In genomic region chr11:19714387-19715363, GRCh38 we compare ENCODE assay signal across 8 cellular contexts. TPM values are rescaled to one million over a fixed set of nuclear protein-coding genes. Genes with fewer than 3 reads are reported as not detected.
A peak's percentile ranks its signal among the peaks of the same experiment; 100 is the strongest.
DNase-seq lines count a peak whose midpoint lies in the region; ATAC-seq and TF ChIP-seq lines count a peak whose summit lies in the region.

No MANE protein-coding gene starts in this region.

- H3K36me3 ChIP-seq in neural cell (ENCODE audit: insufficient read depth, low read length), result no peaks in the 10 kb centered on the region

- no peak for TF ChIP-seq RAD21 in neural cell (conservative IDR thresholded peaks at IDR 0.05)

- no peaks in the 10 kb centered on the region for H4K20me1 ChIP-seq in neural cell (ENCODE audit: insufficient read depth)

- H3K27me3 ChIP-seq in neural cell (ENCODE audit: insufficient read depth, low read depth, low read length), result peaks cover 58% of the 10 kb centered on the region

- no peak overlapping the region for H2AFZ ChIP-seq in neural cell (ENCODE audit: low read depth, low read length)

- H3K27ac ChIP-seq in neural cell (ENCODE audit: low read length), result no peak overlapping the region

- H3K4me2 ChIP-seq in neural cell (ENCODE audit: low read length), result peak overlapping the region; percentile 74

- ATAC-seq in HG02973 (IDR thresholded peaks at IDR 0.05; ENCODE audit: unreplicated experiment), result no peak

- H3K9me2 ChIP-seq in neural cell (ENCODE audit: insufficient read depth, low read length), result no peaks in the 10 kb centered on the region

- H3K79me2 ChIP-seq in neural cell (replicated peaks; ENCODE audit: insufficient read depth, low read length), result no peaks in the 10 kb centered on the region

- H3K9me3 ChIP-seq in neural cell (ENCODE audit: low read length), result no peaks in the 10 kb centered on the region

- DNase-seq in HCEC 1CT, result peak; percentile 72
- peak; percentile 59 for DNase-seq in SW480 (ENCODE audit: low spot score)
- DNase-seq in fibroblast of mammary gland (ENCODE audit: low read depth), result peak; percentile 81
- no peak for DNase-seq in activated effector memory CD4-positive, alpha-beta T cell treated with anti-CD3 and anti-CD28 coated beads, Interleukin-2, amount 50 U/mL, for 16 hours
- no peak for DNase-seq in DMS153 treated with DMSO at 0.1 percent for 48 hours (lab: John Stamatoyannopoulos, UW; ENCODE audit: unreplicated experiment)
- no peak for DNase-seq in KG1 (lab: John Stamatoyannopoulos, UW)

- TF ChIP-seq EP300 in neural cell (conservative IDR thresholded peaks at IDR 0.05; ENCODE audit: poor library complexity, severe bottlenecking), result no peak

- no peaks in the 10 kb centered on the region for H3F3A ChIP-seq in neural cell (ENCODE audit: insufficient read depth, low read length, poor library complexity, severe bottlenecking)

- no peak for TF ChIP-seq CTCF in fibroblast of mammary gland (conservative IDR thresholded peaks at IDR 0.05; ENCODE audit: control insufficient read depth, insufficient read depth, low read depth, low read length)
- TF ChIP-seq CTCF in neural cell (IDR thresholded peaks at IDR 0.05; ENCODE audit: poor library complexity, severe bottlenecking), result no peak

- peak overlapping the region; percentile 66 for H3K9ac ChIP-seq in neural cell (ENCODE audit: low read length)

- H3K4me3 ChIP-seq in fibroblast of mammary gland (ENCODE audit: control insufficient read depth, low read depth, low read length), result peak overlapping the region; percentile 96
- peak overlapping the region; percentile 85 for H3K4me3 ChIP-seq in neural cell (ENCODE audit: low read length)

TF ChIP-seq in neural cell, 6 proteins besides CTCF, POLR2A, EP300 and RAD21:
- peak; percentile 15 for TF ChIP-seq TAF1 (IDR thresholded peaks at IDR 0.05; ENCODE audit: low read depth)
- TF ChIP-seq, protein P1, sequence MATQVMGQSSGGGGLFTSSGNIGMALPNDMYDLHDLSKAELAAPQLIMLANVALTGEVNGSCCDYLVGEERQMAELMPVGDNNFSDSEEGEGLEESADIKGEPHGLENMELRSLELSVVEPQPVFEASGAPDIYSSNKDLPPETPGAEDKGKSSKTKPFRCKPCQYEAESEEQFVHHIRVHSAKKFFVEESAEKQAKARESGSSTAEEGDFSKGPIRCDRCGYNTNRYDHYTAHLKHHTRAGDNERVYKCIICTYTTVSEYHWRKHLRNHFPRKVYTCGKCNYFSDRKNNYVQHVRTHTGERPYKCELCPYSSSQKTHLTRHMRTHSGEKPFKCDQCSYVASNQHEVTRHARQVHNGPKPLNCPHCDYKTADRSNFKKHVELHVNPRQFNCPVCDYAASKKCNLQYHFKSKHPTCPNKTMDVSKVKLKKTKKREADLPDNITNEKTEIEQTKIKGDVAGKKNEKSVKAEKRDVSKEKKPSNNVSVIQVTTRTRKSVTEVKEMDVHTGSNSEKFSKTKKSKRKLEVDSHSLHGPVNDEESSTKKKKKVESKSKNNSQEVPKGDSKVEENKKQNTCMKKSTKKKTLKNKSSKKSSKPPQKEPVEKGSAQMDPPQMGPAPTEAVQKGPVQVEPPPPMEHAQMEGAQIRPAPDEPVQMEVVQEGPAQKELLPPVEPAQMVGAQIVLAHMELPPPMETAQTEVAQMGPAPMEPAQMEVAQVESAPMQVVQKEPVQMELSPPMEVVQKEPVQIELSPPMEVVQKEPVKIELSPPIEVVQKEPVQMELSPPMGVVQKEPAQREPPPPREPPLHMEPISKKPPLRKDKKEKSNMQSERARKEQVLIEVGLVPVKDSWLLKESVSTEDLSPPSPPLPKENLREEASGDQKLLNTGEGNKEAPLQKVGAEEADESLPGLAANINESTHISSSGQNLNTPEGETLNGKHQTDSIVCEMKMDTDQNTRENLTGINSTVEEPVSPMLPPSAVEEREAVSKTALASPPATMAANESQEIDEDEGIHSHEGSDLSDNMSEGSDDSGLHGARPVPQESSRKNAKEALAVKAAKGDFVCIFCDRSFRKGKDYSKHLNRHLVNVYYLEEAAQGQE (IDR thresholded peaks at IDR 0.05; ENCODE audit: borderline replicate concordance), result no peak
TF ChIP-seq in neural cell: peak in this region for 1.

RNA-seq across cellular contexts. Expression of gene NAV2, which starts 2.0 kb away (rescaled TPM):
- 3.0 and 3.5 TPM in 2 replicates for polyA plus RNA-seq in neural cell
- 6.3 and 12.0 TPM in 2 replicates for polyA minus RNA-seq in neural cell

Comparison
In these comparisons a context has a peak if more than half of its experiments do, and no peak if none do; other contexts are left out.
1. DNase-seq: peak in HCEC 1CT (single experiment), SW480 (single experiment) and fibroblast of mammary gland (single experiment); none in activated effector memory CD4-positive, alpha-beta T cell treated with anti-CD3 and anti-CD28 coated beads, Interleukin-2, amount 50 U/mL, for 16 hours (single experiment), DMS153 treated with DMSO at 0.1 percent for 48 hours (single experiment) and KG1 (single experiment).